19 cellular contexts compared by ENCODE assay signal in genomic region chr15:59051867-59052861, GRCh38. TPM values are rescaled to one million over a fixed set of nuclear protein-coding genes. Genes with fewer than 3 reads are reported as not detected.
DNase-seq lines count a peak whose midpoint lies in the region; ATAC-seq, FAIRE-seq and TF ChIP-seq lines count a peak whose summit lies in the region.
"Had no signal": no experiment of that assay in that cellular context is flagged by ENCODE, and none has a peak within 500 bp of the region (broad histone marks: within the 10 kb centered on the region; RNA-seq: fewer than 3 reads in every experiment).

No MANE protein-coding gene starts in this region.

- ATAC-seq in T-helper 17 cell, result peak; percentile 50
- ATAC-seq: body of pancreas had no signal

- H3K4me3 Mint-ChIP-seq in Calu3 (ENCODE audit: low read depth, unreplicated experiment) (no peak overlapping the region), T-helper 17 cell (peak overlapping the region; percentile 31)
- H3K4me3 Mint-ChIP-seq: dendritic cell treated with granulocyte-macrophage colony-stimulating factor and Interleukin-4, amounts not matched to agents 40 ng/mL and 50 ng/mL, for 4 days had no signal

- intact Hi-C loops in Calu3 (cut with micrococcal nuclease; ENCODE audit: unreplicated experiment), result no loop called here
- intact Hi-C loops in kidney (cut with DNase I), result no loop called here
- intact Hi-C loops in breast epithelium (cut with DNase I; ENCODE audit: low total_unique reads), result no loop called here
- intact Hi-C loops in posterior cingulate gyrus (cut with DNase I), result no loop called here

- no peaks in the 10 kb centered on the region for H3K27me3 Mint-ChIP-seq in Calu3 (ENCODE audit: unreplicated experiment)
- H3K27me3 Mint-ChIP-seq in T-helper 17 cell, result no peaks in the 10 kb centered on the region
- H3K27me3 Mint-ChIP-seq: dendritic cell treated with granulocyte-macrophage colony-stimulating factor and Interleukin-4, amounts not matched to agents 40 ng/mL and 50 ng/mL, for 4 days; progenitor cell of endocrine pancreas had no signal

- no peak for DNase-seq in Calu3
- DNase-seq in T-helper 17 cell, result no peak
- no peak for DNase-seq in kidney
- DNase-seq in breast epithelium (ENCODE audit: low spot score in 2 of 2), result no peak
- no peak for DNase-seq in NCI-H128 (lab: John Stamatoyannopoulos, UW; ENCODE audit: unreplicated experiment)
- no peak for DNase-seq in posterior cingulate gyrus
- DNase-seq in SHP77 treated with DMSO at 0.1 percent for 48 hours (lab: John Stamatoyannopoulos, UW), result no peak
- DNase-seq: body of pancreas; erythroblast; stimulated activated CD4-positive, alpha-beta T cell treated with anti-CD3 and anti-CD28 coated beads, Interleukin-4, amount 100 ng/mL, for 4 hours; stimulated activated CD8-positive, alpha-beta memory T cell treated with anti-CD3 and anti-CD28 coated beads, Interleukin-4, amount 100 ng/mL, for 48 hours; testis had no signal

- H3K27me3 ChIP-seq in breast epithelium, result no peaks in the 10 kb centered on the region
- H3K27me3 ChIP-seq: body of pancreas, testis had no signal

- no peaks in the 10 kb centered on the region for H3K4me1 Mint-ChIP-seq in Calu3 (ENCODE audit: low read depth, unreplicated experiment)
- peaks cover 10% of the 10 kb centered on the region for H3K4me1 Mint-ChIP-seq in T-helper 17 cell

- BruUV-seq in Calu3 (replicated peaks; lab: Mats Ljungman, UMichigan), result no TSS peak

- TF ChIP-seq POLR2A in breast epithelium (IDR thresholded peaks at IDR 0.05), result no peak

- no peaks in the 10 kb centered on the region for H3K4me1 ChIP-seq in kidney (ENCODE audit: control insufficient read depth in 1 of 2, insufficient read depth in 1 of 2, low read depth in 1 of 2, low read length in 2 of 2)
- no peaks in the 10 kb centered on the region for H3K4me1 ChIP-seq in breast epithelium
- H3K4me1 ChIP-seq: body of pancreas, HAP-1, testis had no signal

- TF ChIP-seq CTCF in Calu3 (IDR thresholded peaks at IDR 0.05; ENCODE audit: unreplicated experiment) (no peak), kidney (IDR thresholded peaks at IDR 0.05; ENCODE audit: borderline replicate concordance, extremely low read depth, insufficient read depth) (no peak), breast epithelium (IDR thresholded peaks at IDR 0.05) (no peak)

- CTCF ChIA-PET in Calu3 (lab: Charles Lee), result interaction anchor here (0.6 to 0.7 kb wide), 5 partner anchors 18 to 226 kb away, joined by 3 to 8 read pairs (median 3); no protein-coding TSS in a partner anchor

- H3K27ac Mint-ChIP-seq in Calu3 (ENCODE audit: unreplicated experiment), result peak overlapping the region; percentile 76
- H3K27ac Mint-ChIP-seq in T-helper 17 cell, result peak overlapping the region; percentile 24
- H3K27ac Mint-ChIP-seq: dendritic cell treated with granulocyte-macrophage colony-stimulating factor and Interleukin-4, amounts not matched to agents 40 ng/mL and 50 ng/mL, for 4 days; progenitor cell of endocrine pancreas had no signal

- peaks cover 3% of the 10 kb centered on the region for H3K9me3 Mint-ChIP-seq in Calu3 (ENCODE audit: low read depth, unreplicated experiment)
- H3K9me3 Mint-ChIP-seq: activated naive CD4-positive, alpha-beta T cell treated with anti-CD3 and anti-CD28 coated beads, Interleukin-2, amount 50 U/mL, for 72 hours; dendritic cell treated with granulocyte-macrophage colony-stimulating factor and Interleukin-4, amounts not matched to agents 40 ng/mL and 50 ng/mL, for 4 days had no signal

- H3K36me3 ChIP-seq in kidney (ENCODE audit: control insufficient read depth in 1 of 2, insufficient read depth in 2 of 2, low read length in 2 of 2), result peaks cover 2 to 10% of the 10 kb centered on the region in 2 donors
- no peaks in the 10 kb centered on the region for H3K36me3 ChIP-seq in breast epithelium

- H3K27ac ChIP-seq in kidney (ENCODE audit: low read depth in 2 of 2, low read length in 2 of 2) (no peak overlapping the region), breast epithelium (no peak overlapping the region)
- H3K27ac ChIP-seq: body of pancreas, skin epidermis, testis had no signal

- H3K4me3 ChIP-seq in kidney (ENCODE audit: low read length in 2 of 2), result no peak overlapping the region
- no peak overlapping the region for H3K4me3 ChIP-seq in breast epithelium
- H3K4me3 ChIP-seq: body of pancreas, HAP-1, skin epidermis, testis had no signal

- no peak overlapping the region for H3K9ac ChIP-seq in kidney (ENCODE audit: low read length in 2 of 2)

- FAIRE-seq in A204.1 (lab: Jason Lieb, UNC) (peak; percentile 32), kidney (lab: Jason Lieb, UNC) (peak; percentile 58)
- FAIRE-seq: RCC 7860 had no signal

- H3K9me3 ChIP-seq in T-helper 17 cell (ENCODE audit: control insufficient read depth, low read length, poor library complexity, severe bottlenecking), result no peaks in the 10 kb centered on the region
- no peaks in the 10 kb centered on the region for H3K9me3 ChIP-seq in kidney (ENCODE audit: control insufficient read depth in 1 of 2, low read length in 2 of 2)
- no peaks in the 10 kb centered on the region for H3K9me3 ChIP-seq in breast epithelium
- H3K9me3 ChIP-seq: body of pancreas, HAP-1, testis had no signal

- H3K36me3 Mint-ChIP-seq in Calu3 (ENCODE audit: insufficient read depth, unreplicated experiment), result peaks cover 22% of the 10 kb centered on the region
- H3K36me3 Mint-ChIP-seq in T-helper 17 cell (ENCODE audit: low read depth), result peaks cover 2% of the 10 kb centered on the region
- H3K36me3 Mint-ChIP-seq: activated naive CD4-positive, alpha-beta T cell treated with anti-CD3 and anti-CD28 coated beads, Interleukin-2, amount 50 U/mL, for 72 hours had no signal

RNA-seq across cellular contexts. Expression of gene CCNB2, which starts 52.8 kb away (rescaled TPM):
- total RNA-seq in Calu3 (2022) (72.5 and 86.4 TPM in 2 replicates), T-helper 17 cell (under 1 TPM in 1 of 2 donors, not detected in 1; 0.73 TPM), kidney (0.94 TPM), breast epithelium (1 to 10 TPM in 1 of 3 donors, under 1 TPM in 2; 0.29 to 3.5 (median 0.98) TPM)
- polyA plus RNA-seq in kidney (ENCODE audit: insufficient read depth, low read depth, low replicate concordance), result 0.26 TPM

Comparison
In these comparisons a context has a peak if more than half of its experiments do, and no peak if none do; other contexts are left out.
1. RNA of gene CCNB2, which starts 52.8 kb away (total RNA-seq): 72.5 to 86.4 TPM in Calu3; 0.29 to 3.5 TPM in breast epithelium, 0.94 TPM in kidney (single experiment) and 0.73 TPM in T-helper 17 cell; every median in the first group is over 10 times any median in the second.